34 cellular contexts compared by ENCODE assay signal in genomic region chr10:4229106-4229505, GRCh38.
"Had no signal": no experiment of that assay in that cellular context is flagged by ENCODE, and none has a peak within 500 bp of the region (broad histone marks: within the 10 kb centered on the region; RNA-seq: fewer than 3 reads in every experiment).

No MANE protein-coding gene starts in this region.

- H3K27me3 Mint-ChIP-seq: activated CD4-positive, alpha-beta memory T cell treated with anti-CD3 and anti-CD28 coated beads, Interleukin-2, amount 10 ng/mL, durations not matched to agents 7 days and 5 days; activated naive CD8-positive, alpha-beta T cell treated with anti-CD3 and anti-CD28 coated beads for 36 hours; activated naive CD8-positive, alpha-beta T cell treated with anti-CD3 and anti-CD28 coated beads, Interleukin-2, amount 50 U/mL, for 24 hours; activated T-helper 17 cell treated with anti-CD3 and anti-CD28 coated beads, Interleukin-2, amount 50 U/mL, for 72 hours; central memory CD8-positive, alpha-beta T cell had no signal

- H3K27me3 ChIP-seq: adrenal gland, brain microvascular endothelial cell, dorsolateral prefrontal cortex had no signal

- DNase-seq: activated CD4-positive, alpha-beta memory T cell treated with anti-CD3 and anti-CD28 coated beads, Interleukin-2, amount 10 ng/mL, durations not matched to agents 7 days and 5 days; activated CD4-positive, alpha-beta T cell treated with anti-CD3 and anti-CD28 coated beads for 1 hour; activated CD4-positive, alpha-beta T cell treated with anti-CD3 and anti-CD28 coated beads for 4 hours; activated CD4-positive, alpha-beta T cell treated with anti-CD3 and anti-CD28 coated beads, Interleukin-2, amount 10 ng/mL, durations not matched to agents 7 days and 5 days; activated CD4-positive, alpha-beta T cell treated with anti-CD3 and anti-CD28 coated beads, Interleukin-2, amount 50 U/mL, for 4 hours; activated CD8-positive, alpha-beta memory T cell treated with anti-CD3 and anti-CD28 coated beads for 24 hours; activated effector memory CD4-positive, alpha-beta T cell treated with Interleukin-2 at 50 U/mL for 16 hours; activated gamma-delta T cell treated with Interleukin-2 at 50 U/mL for 16 hours; activated naive CD4-positive, alpha-beta T cell treated with anti-CD3 and anti-CD28 coated beads, Interleukin-2, amount 50 U/mL, for 16 hours; activated naive CD4-positive, alpha-beta T cell treated with Interleukin-2 at 50 U/mL for 16 hours; activated naive CD8-positive, alpha-beta T cell treated with anti-CD3 and anti-CD28 coated beads for 36 hours; activated naive CD8-positive, alpha-beta T cell treated with anti-CD3 and anti-CD28 coated beads, Interleukin-2, amount 50 U/mL, for 24 hours; activated T-cell treated with anti-CD3 and anti-CD28 coated beads, Interleukin-2, amount 50 U/mL, for 4 hours; adrenal gland; amygdala; aorta; brain microvascular endothelial cell; dorsolateral prefrontal cortex; effector memory CD4-positive, alpha-beta T cell; endodermal cell; foreskin fibroblast; head of caudate nucleus; hippocampal formation; T1000 had no signal

- H3K4me3 ChIP-seq: adrenal gland, coronary artery, dorsolateral prefrontal cortex had no signal

- H3K36me3 ChIP-seq: adrenal gland, brain microvascular endothelial cell had no signal

- H3K9me3 Mint-ChIP-seq: activated CD4-positive, alpha-beta memory T cell treated with anti-CD3 and anti-CD28 coated beads, Interleukin-2, amount 10 ng/mL, durations not matched to agents 7 days and 5 days; activated CD4-positive, alpha-beta T cell treated with anti-CD3 and anti-CD28 coated beads, Interleukin-2, amount 10 ng/mL, durations not matched to agents 7 days and 5 days; activated naive CD8-positive, alpha-beta T cell treated with anti-CD3 and anti-CD28 coated beads for 36 hours; activated naive CD8-positive, alpha-beta T cell treated with anti-CD3 and anti-CD28 coated beads, Interleukin-2, amount 50 U/mL, for 24 hours; activated T-cell treated with anti-CD3 and anti-CD28 coated beads, Interleukin-2, amount 50 U/mL, for 4 hours; activated T-helper 17 cell treated with anti-CD3 and anti-CD28 coated beads, Interleukin-2, amount 50 U/mL, for 72 hours; central memory CD8-positive, alpha-beta T cell; dendritic cell treated with granulocyte-macrophage colony-stimulating factor and Interleukin-4, amounts not matched to agents 40 ng/mL and 50 ng/mL, for 4 days; endodermal cell; T-helper 1 cell treated with Interleukin-12 subunit alpha and Interleukin-12 subunit beta and Interleukin-4 antibody, amounts not matched to agents 30 μg/mL and 1 μg/mL, for 36 hours; T-helper 2 cell treated with Interferon-gamma antibody and Interleukin-4, amounts not matched to agents 5 μg/mL and 100 μg/mL, for 36 hours had no signal

- H3K4me1 Mint-ChIP-seq: activated CD4-positive, alpha-beta memory T cell treated with anti-CD3 and anti-CD28 coated beads, Interleukin-2, amount 10 ng/mL, durations not matched to agents 7 days and 5 days; activated CD4-positive, alpha-beta T cell treated with anti-CD3 and anti-CD28 coated beads, Interleukin-2, amount 10 ng/mL, durations not matched to agents 7 days and 5 days; activated naive CD8-positive, alpha-beta T cell treated with anti-CD3 and anti-CD28 coated beads, Interleukin-2, amount 50 U/mL, for 24 hours; activated T-helper 17 cell treated with anti-CD3 and anti-CD28 coated beads, Interleukin-2, amount 50 U/mL, for 72 hours; endodermal cell; WTC11 had no signal

- H3K9me3 ChIP-seq: adrenal gland had no signal

- H3K27ac ChIP-seq: adrenal gland, brain microvascular endothelial cell, coronary artery, dorsolateral prefrontal cortex had no signal

- H3K4me1 ChIP-seq: adrenal gland had no signal

- H3K4me3 Mint-ChIP-seq: activated CD4-positive, alpha-beta memory T cell treated with anti-CD3 and anti-CD28 coated beads, Interleukin-2, amount 10 ng/mL, durations not matched to agents 7 days and 5 days; activated CD4-positive, alpha-beta T cell treated with anti-CD3 and anti-CD28 coated beads, Interleukin-2, amount 10 ng/mL, durations not matched to agents 7 days and 5 days; activated naive CD8-positive, alpha-beta T cell treated with anti-CD3 and anti-CD28 coated beads for 36 hours; activated naive CD8-positive, alpha-beta T cell treated with anti-CD3 and anti-CD28 coated beads, Interleukin-2, amount 50 U/mL, for 24 hours; activated T-cell treated with anti-CD3 and anti-CD28 coated beads, Interleukin-2, amount 50 U/mL, for 4 hours; activated T-helper 17 cell treated with anti-CD3 and anti-CD28 coated beads, Interleukin-2, amount 50 U/mL, for 72 hours; central memory CD8-positive, alpha-beta T cell; dendritic cell treated with granulocyte-macrophage colony-stimulating factor and Interleukin-4, amounts not matched to agents 40 ng/mL and 50 ng/mL, for 4 days; endodermal cell; T-helper 1 cell treated with Interleukin-12 subunit alpha and Interleukin-12 subunit beta and Interleukin-4 antibody, amounts not matched to agents 30 μg/mL and 1 μg/mL, for 36 hours; T-helper 2 cell treated with Interferon-gamma antibody and Interleukin-4, amounts not matched to agents 5 μg/mL and 100 μg/mL, for 36 hours; WTC11 had no signal

- ATAC-seq: activated naive CD8-positive, alpha-beta T cell treated with anti-CD3 and anti-CD28 coated beads, Interleukin-2, amount 50 U/mL, for 24 hours; activated T-cell treated with anti-CD3 and anti-CD28 coated beads, Interleukin-2, amount 50 U/mL, for 4 hours; activated T-helper 17 cell treated with anti-CD3 and anti-CD28 coated beads, Interleukin-2, amount 50 U/mL, for 72 hours; esophagus mucosa; WTC11 had no signal

- FAIRE-seq: bronchial epithelial cell, frontal cortex had no signal

- H3K27ac Mint-ChIP-seq: activated CD4-positive, alpha-beta memory T cell treated with anti-CD3 and anti-CD28 coated beads, Interleukin-2, amount 10 ng/mL, durations not matched to agents 7 days and 5 days; activated CD4-positive, alpha-beta T cell treated with anti-CD3 and anti-CD28 coated beads, Interleukin-2, amount 10 ng/mL, durations not matched to agents 7 days and 5 days; activated naive CD8-positive, alpha-beta T cell treated with anti-CD3 and anti-CD28 coated beads for 36 hours; activated naive CD8-positive, alpha-beta T cell treated with anti-CD3 and anti-CD28 coated beads, Interleukin-2, amount 50 U/mL, for 24 hours; activated T-helper 17 cell treated with anti-CD3 and anti-CD28 coated beads, Interleukin-2, amount 50 U/mL, for 72 hours; dendritic cell treated with granulocyte-macrophage colony-stimulating factor and Interleukin-4, amounts not matched to agents 40 ng/mL and 50 ng/mL, for 4 days; endodermal cell; T-helper 1 cell treated with Interleukin-12 subunit alpha and Interleukin-12 subunit beta and Interleukin-4 antibody, amounts not matched to agents 30 μg/mL and 1 μg/mL, for 36 hours; T-helper 2 cell treated with Interferon-gamma antibody and Interleukin-4, amounts not matched to agents 5 μg/mL and 100 μg/mL, for 36 hours; WTC11 had no signal

- H3K36me3 Mint-ChIP-seq: activated naive CD8-positive, alpha-beta T cell treated with anti-CD3 and anti-CD28 coated beads for 36 hours; WTC11 had no signal
